ENCODE assay signal across 10 cellular contexts in genomic region chr2:152038451-152038958, GRCh38.
DNase-seq lines count a peak whose midpoint lies in the region; ATAC-seq and TF ChIP-seq lines count a peak whose summit lies in the region.
"Had no signal": no experiment of that assay in that cellular context is flagged by ENCODE, and none has a peak within 500 bp of the region (broad histone marks: within the 10 kb centered on the region; RNA-seq: fewer than 3 reads in every experiment).

No MANE protein-coding gene starts in this region.

- CTCF ChIA-PET in IMR-90 (lab: Yijun Ruan, JAX): no interaction called here

- TF ChIP-seq POLR2A in IMR-90 (IDR thresholded peaks at IDR 0.05; ENCODE audit: low read depth, low read length) (no peak), stomach (IDR thresholded peaks at IDR 0.05) (no peak)

- H3K18ac ChIP-seq in IMR-90 (ENCODE audit: low read depth, low read length): no peak overlapping the region

- POLR2A ChIA-PET in IMR-90 (lab: Charles Lee; ENCODE audit: unreplicated experiment): no interaction called here

- H3K79me2 ChIP-seq in hepatocyte: no peaks in the 10 kb centered on the region

- no peak overlapping the region for H2BK15ac ChIP-seq in IMR-90 (ENCODE audit: low read depth, low read length)

- no peak for TF ChIP-seq EP300 in stomach (IDR thresholded peaks at IDR 0.05)

- H3K14ac ChIP-seq in IMR-90 (replicated peaks; ENCODE audit: low read depth, low read length): no peak overlapping the region

- no peak overlapping the region for H3K56ac ChIP-seq in IMR-90 (ENCODE audit: extremely low read depth, insufficient read depth, low read length)

- H3K9ac ChIP-seq in IMR-90 (ENCODE audit: low read depth, low read length) (no peak overlapping the region), rectal smooth muscle tissue (ENCODE audit: low read length) (no peak overlapping the region)

- H4K5ac ChIP-seq in IMR-90 (ENCODE audit: low read depth, low read length): no peak overlapping the region

- no peak overlapping the region for H2AK9ac ChIP-seq in IMR-90 (replicated peaks; ENCODE audit: low read depth, low read length, poor library complexity)

- H3K36me3 ChIP-seq in IMR-90 (ENCODE audit: control insufficient read depth, insufficient read depth, low read length) (no peaks in the 10 kb centered on the region), hepatocyte (replicated peaks; ENCODE audit: insufficient read depth, low read depth) (no peaks in the 10 kb centered on the region), rectal smooth muscle tissue (ENCODE audit: control insufficient read depth, insufficient read depth, low read length) (no peaks in the 10 kb centered on the region), stomach (no peaks in the 10 kb centered on the region)
- H3K36me3 ChIP-seq: Peyer's patch had no signal

- intact Hi-C loops in IMR-90 (cut with micrococcal nuclease): loop anchor here (10.0 kb wide), 1 partner anchor 1476 kb away; no protein-coding TSS in a partner anchor
- intact Hi-C loops in stomach (cut with DNase I; ENCODE audit: low total_unique reads): no loop called here

- H2BK120ac ChIP-seq in IMR-90 (ENCODE audit: low read depth, low read length): no peak overlapping the region

- ATAC-seq in IMR-90 (ENCODE audit: low read depth): no peak

- H4K8ac ChIP-seq in IMR-90 (ENCODE audit: low read depth in 2 of 2, low read length in 2 of 2): no peak overlapping the region

- no peaks in the 10 kb centered on the region for H3K9me1 ChIP-seq in IMR-90 (ENCODE audit: insufficient read depth, low read length)

- no CpG with 5 or more reads among the region's 5 CpGs for WGBS in IMR-90 (ENCODE audit: extremely low coverage in 2 of 2, insufficient read length in 1 of 2), 2 experiments
- 64% methylated on average over 5 of the region's 5 CpGs for WGBS in hepatocyte (ENCODE audit: low lambda C conversion rate, missing lambda C conversion rate)
- 61 to 71% (median 67%) methylated on average over 4 to 5 of the region's 5 CpGs for WGBS in stomach, 5 donors

- no peak for TF ChIP-seq RAD21 in IMR-90 (IDR thresholded peaks at IDR 0.05; ENCODE audit: low read length)

- H3K4me1 ChIP-seq in IMR-90 (ENCODE audit: control insufficient read depth, insufficient read depth, low read length): no peaks in the 10 kb centered on the region; the same call in 1 of the 2 replicates
- H3K4me1 ChIP-seq in hepatocyte (ENCODE audit: insufficient read depth): no peaks in the 10 kb centered on the region
- peaks cover 14% of the 10 kb centered on the region for H3K4me1 ChIP-seq in rectal smooth muscle tissue (ENCODE audit: control insufficient read depth, insufficient read depth, low read length)
- H3K4me1 ChIP-seq in stomach: peaks cover 0 to 33% (median 14%) of the 10 kb centered on the region in 4 donors

- H3K4ac ChIP-seq in IMR-90 (ENCODE audit: low read depth, low read length): no peak overlapping the region

- H3K27ac ChIP-seq in IMR-90 (ENCODE audit: insufficient read depth, low read length): no peak overlapping the region
- H3K27ac ChIP-seq in hepatocyte: peak overlapping the region; percentile 18
- peak overlapping the region; percentile 3 for H3K27ac ChIP-seq in rectal smooth muscle tissue (ENCODE audit: low read depth, low read length)
- H3K27ac ChIP-seq in stomach: no peak overlapping the region

- H2AK5ac ChIP-seq in IMR-90 (ENCODE audit: low read depth, low read length): no peak overlapping the region

- no peak overlapping the region for H2BK20ac ChIP-seq in IMR-90 (ENCODE audit: low read depth, low read length)

- BruUV-seq in IMR-90 (replicated peaks; lab: Mats Ljungman, UMichigan): no TSS peak

- no peak overlapping the region for H2BK5ac ChIP-seq in IMR-90 (ENCODE audit: low read depth, low read length, poor library complexity, severe bottlenecking)

- no peak overlapping the region for H3K23ac ChIP-seq in IMR-90 (ENCODE audit: low read depth, low read length)

- no peak for DNase-seq in IMR-90
- peak; percentile 53 for DNase-seq in UCSD-AML1 (lab: John Stamatoyannopoulos, UW; ENCODE audit: unreplicated experiment)
- DNase-seq in hepatocyte (ENCODE audit: low spot score): no peak
- DNase-seq in SW480 (ENCODE audit: low spot score): no peak
- no peak for DNase-seq in HPDE6-E6E7 (ENCODE audit: extremely low spot score)
- DNase-seq in EL: no peak
- DNase-seq in stomach: no peak
- DNase-seq: NCI-H1092 had no signal

- H4K91ac ChIP-seq in IMR-90 (ENCODE audit: insufficient read depth, low read depth, low read length): no peak overlapping the region

- no peaks in the 10 kb centered on the region for H3K79me1 ChIP-seq in IMR-90 (ENCODE audit: low read depth in 1 of 2, low read length in 2 of 2)

- no peaks in the 10 kb centered on the region for H4K20me1 ChIP-seq in IMR-90 (ENCODE audit: insufficient read depth, low read length)
- no peaks in the 10 kb centered on the region for H4K20me1 ChIP-seq in hepatocyte (ENCODE audit: insufficient read depth, poor library complexity, severe bottlenecking)

- in situ Hi-C loops in IMR-90 (cut with MboI; ENCODE audit: low sequenced_read_pairs): loop anchor here (10.0 kb wide), 1 partner anchor 596 kb away; no protein-coding TSS in a partner anchor

- H3K9me2 ChIP-seq in hepatocyte (replicated peaks; ENCODE audit: insufficient read depth): no peaks in the 10 kb centered on the region

- H3K4me3 ChIP-seq in IMR-90 (ENCODE audit: insufficient read depth, low read depth, low read length) (no peak overlapping the region), hepatocyte (no peak overlapping the region), rectal smooth muscle tissue (ENCODE audit: low read length) (no peak overlapping the region), stomach (no peak overlapping the region)
- H3K4me3 ChIP-seq: Peyer's patch had no signal

- H2AFZ ChIP-seq in IMR-90 (replicated peaks; ENCODE audit: low read length, poor library complexity) (peak overlapping the region; percentile 48), hepatocyte (no peak overlapping the region)

- dilution Hi-C loops in IMR-90 (cut with HindIII; ENCODE audit: low sequenced_read_pairs, unreplicated experiment): no loop called here

- TF ChIP-seq CTCF in IMR-90 (conservative IDR thresholded peaks at IDR 0.05; ENCODE audit: low read depth, low read length) (no peak), hepatocyte (IDR thresholded peaks at IDR 0.05; ENCODE audit: poor library complexity) (no peak), stomach (IDR thresholded peaks at IDR 0.05) (no peak)

- no peaks in the 10 kb centered on the region for H3K9me3 ChIP-seq in IMR-90 (ENCODE audit: control insufficient read depth, insufficient read depth, low read length)
- no peaks in the 10 kb centered on the region for H3K9me3 ChIP-seq in hepatocyte (ENCODE audit: low read depth)
- no peaks in the 10 kb centered on the region for H3K9me3 ChIP-seq in stomach
- H3K9me3 ChIP-seq: Peyer's patch had no signal

- H3K27me3 ChIP-seq in IMR-90 (ENCODE audit: control insufficient read depth, insufficient read depth, low read length) (peaks cover 12% of the 10 kb centered on the region), hepatocyte (no peaks in the 10 kb centered on the region), rectal smooth muscle tissue (ENCODE audit: control insufficient read depth, insufficient read depth, low read length) (no peaks in the 10 kb centered on the region), stomach (no peaks in the 10 kb centered on the region)
- H3K27me3 ChIP-seq: Peyer's patch had no signal

- no peak overlapping the region for H3K4me2 ChIP-seq in IMR-90 (ENCODE audit: low read depth, low read length)
- H3K4me2 ChIP-seq in hepatocyte: no peak overlapping the region

TF ChIP-seq in IMR-90, 13 proteins besides CTCF, POLR2A, EP300 and RAD21:
- TF ChIP-seq ELK1 (IDR thresholded peaks at IDR 0.05; ENCODE audit: borderline replicate concordance, low read depth, low read length) (no peak), FOS (IDR thresholded peaks at IDR 0.05; ENCODE audit: low read depth, low read length) (no peak), CEBPB (IDR thresholded peaks at IDR 0.05; ENCODE audit: low read depth, low read length) (no peak), BHLHE40 (IDR thresholded peaks at IDR 0.05; ENCODE audit: low read depth, low read length) (no peak), CHD1 (IDR thresholded peaks at IDR 0.05; ENCODE audit: low read depth, low read length) (no peak), MAZ (IDR thresholded peaks at IDR 0.05; ENCODE audit: borderline replicate concordance, low read depth, low read length) (no peak), SMC3 (IDR thresholded peaks at IDR 0.05; ENCODE audit: low read depth, low read length) (no peak), MXI1 (IDR thresholded peaks at IDR 0.05; ENCODE audit: borderline replicate concordance, low read depth, low read length) (no peak), MAFK (IDR thresholded peaks at IDR 0.05; ENCODE audit: low read depth, low read length) (no peak), USF2 (IDR thresholded peaks at IDR 0.05; ENCODE audit: low read depth, low read length) (no peak), RFX5 (IDR thresholded peaks at IDR 0.05; ENCODE audit: low read depth, low read length) (no peak), NFE2L2 (IDR thresholded peaks at IDR 0.05; ENCODE audit: low read depth, low read length) (no peak), RCOR1 (IDR thresholded peaks at IDR 0.05; ENCODE audit: insufficient replicate concordance, low read length) (no peak)

Comparison
In these comparisons a context has a peak if more than half of its experiments do, and no peak if none do; other contexts are left out.
1. H3K27ac ChIP-seq: peak in hepatocyte (single experiment) and rectal smooth muscle tissue (single experiment); none in IMR-90 (single experiment) and stomach (0 of 5).